Comparison of ENCODE assay signal across 18 cellular contexts in the genomic region with DNA sequence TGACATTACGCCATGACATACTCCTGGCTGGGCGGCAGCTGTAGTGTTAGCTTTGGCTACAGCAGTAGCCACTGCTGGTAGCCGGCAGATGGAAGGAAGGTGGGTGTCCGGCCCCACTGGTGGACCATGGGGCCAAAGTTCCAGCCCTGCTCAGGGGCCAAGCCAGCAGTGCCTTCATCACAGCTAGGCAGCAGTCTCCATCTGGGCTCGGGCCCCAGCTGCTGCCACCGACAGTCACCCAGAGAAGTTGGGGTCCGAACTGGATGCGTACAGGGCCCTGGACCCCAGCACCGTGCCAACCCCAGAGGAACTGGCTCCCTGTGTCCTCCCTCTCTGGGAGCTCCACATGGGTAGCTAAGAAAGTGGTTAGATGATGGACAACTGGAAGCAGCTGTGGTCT.
DNase-seq lines count a peak whose midpoint lies in the region; ATAC-seq lines count a peak whose summit lies in the region.
"Had no signal": no experiment of that assay in that cellular context is flagged by ENCODE, and none has a peak within 500 bp of the region (broad histone marks: within the 10 kb centered on the region; RNA-seq: fewer than 3 reads in every experiment).

No MANE protein-coding gene starts in this region.

- DNase-seq in activated gamma-delta T cell (lab: John Stamatoyannopoulos, UW) (peak; percentile 1), activated gamma-delta T cell treated with Interleukin-2 at 50 U/mL for 16 hours (no peak), CMK (ENCODE audit: low read depth) (peak; percentile 26), UCSD-AML1 (lab: John Stamatoyannopoulos, UW; ENCODE audit: unreplicated experiment) (peak; percentile 73), mesenteric fat pad (ENCODE audit: low spot score) (peak; percentile 77), GM03348 (ENCODE audit: low spot score) (no peak)
- DNase-seq in stimulated activated CD4-positive, alpha-beta T cell treated with anti-CD3 and anti-CD28 coated beads, Interleukin-1b, Interleukin-23, amount 100 ng/mL, for 48 hours = no peak
- DNase-seq: 8988T; Calu3; CD4-positive, alpha-beta memory T cell; DMS79 treated with DMSO at 0.1 percent for 48 hours; GF-D8; GM23248; HFFc6 had no signal

- no peak for ATAC-seq in GM21529 (IDR thresholded peaks at IDR 0.05; ENCODE audit: unreplicated experiment)
- ATAC-seq: GM12878, HCT116, HepG2 had no signal

Comparison
In these comparisons a context has a peak if more than half of its experiments do, and no peak if none do; other contexts are left out.
1. DNase-seq: peak in activated gamma-delta T cell (single experiment), CMK (single experiment), UCSD-AML1 (single experiment) and mesenteric fat pad (single experiment); none in activated gamma-delta T cell treated with Interleukin-2 at 50 U/mL for 16 hours (single experiment), GM03348 (single experiment) and stimulated activated CD4-positive, alpha-beta T cell treated with anti-CD3 and anti-CD28 coated beads, Interleukin-1b, Interleukin-23, amount 100 ng/mL, for 48 hours (single experiment).